Comparison of ENCODE assay signal across 8 cellular contexts in genomic region chr17:65013613-65014391, GRCh38. TPM values are rescaled to one million over a fixed set of nuclear protein-coding genes. Genes with fewer than 3 reads are reported as not detected.
DNase-seq lines count a peak whose midpoint lies in the region; ATAC-seq and TF ChIP-seq lines count a peak whose summit lies in the region.

No MANE protein-coding gene starts in this region.

- no peaks in the 10 kb centered on the region for H3K9me3 Mint-ChIP-seq in CD4-positive, alpha-beta memory T cell
- H3K9me3 Mint-ChIP-seq in activated naive CD8-positive, alpha-beta T cell treated with anti-CD3 and anti-CD28 coated beads, Interleukin-2, amount 50 U/mL, for 24 hours, result no peaks in the 10 kb centered on the region
- H3K9me3 Mint-ChIP-seq in mesothelial cell of epicardium, result no peaks in the 10 kb centered on the region

- no peaks in the 10 kb centered on the region for H3K9me3 ChIP-seq in CD4-positive, alpha-beta memory T cell (ENCODE audit: control insufficient read depth in 1 of 2, low read length in 2 of 2)

- peaks cover 55 to 91% (median 68%) of the 10 kb centered on the region in 4 donors for H3K4me1 Mint-ChIP-seq in CD4-positive, alpha-beta memory T cell
- H3K4me1 Mint-ChIP-seq in activated naive CD8-positive, alpha-beta T cell treated with anti-CD3 and anti-CD28 coated beads, Interleukin-2, amount 50 U/mL, for 24 hours, result peaks cover 71% of the 10 kb centered on the region
- peaks cover 30% of the 10 kb centered on the region for H3K4me1 Mint-ChIP-seq in mesothelial cell of epicardium

- intact Hi-C loops in CD4-positive, alpha-beta memory T cell (cut with micrococcal nuclease), result loop anchor here (2.0 kb wide), 1 partner anchor 15 kb away; no protein-coding TSS in a partner anchor

- H3K36me3 ChIP-seq in CD4-positive, alpha-beta memory T cell (ENCODE audit: insufficient read depth, low read length), result peaks cover 16% of the 10 kb centered on the region

- no peaks in the 10 kb centered on the region for H3K27me3 Mint-ChIP-seq in CD4-positive, alpha-beta memory T cell
- H3K27me3 Mint-ChIP-seq in activated naive CD8-positive, alpha-beta T cell treated with anti-CD3 and anti-CD28 coated beads, Interleukin-2, amount 50 U/mL, for 24 hours, result no peaks in the 10 kb centered on the region
- no peaks in the 10 kb centered on the region for H3K27me3 Mint-ChIP-seq in mesothelial cell of epicardium (ENCODE audit: low read depth)

- CTCF ChIA-PET in CD4-positive, alpha-beta memory T cell (lab: Charles Lee; ENCODE audit: partially characterized antibody), result no interaction called here

- no peak for TF ChIP-seq CTCF in mesothelial cell of epicardium (IDR thresholded peaks at IDR 0.05; ENCODE audit: unreplicated experiment)

- no peak overlapping the region for H3K27ac ChIP-seq in CD4-positive, alpha-beta memory T cell (ENCODE audit: low read depth, low read length)

- H3K4me1 ChIP-seq in CD4-positive, alpha-beta memory T cell (ENCODE audit: insufficient read depth, low read length), result peaks cover 43% of the 10 kb centered on the region

- peak; percentile 80 for ATAC-seq in activated naive CD8-positive, alpha-beta T cell treated with anti-CD3 and anti-CD28 coated beads, Interleukin-2, amount 50 U/mL, for 24 hours
- ATAC-seq in GM21786 (IDR thresholded peaks at IDR 0.05; ENCODE audit: unreplicated experiment), result no peak

- H3K36me3 Mint-ChIP-seq in CD4-positive, alpha-beta memory T cell, result peaks cover 43 to 77% of the 10 kb centered on the region in 2 donors
- peaks cover 65% of the 10 kb centered on the region for H3K36me3 Mint-ChIP-seq in activated naive CD8-positive, alpha-beta T cell treated with anti-CD3 and anti-CD28 coated beads, Interleukin-2, amount 50 U/mL, for 24 hours (ENCODE audit: low read depth)
- H3K36me3 Mint-ChIP-seq in mesothelial cell of epicardium, result peaks cover 29% of the 10 kb centered on the region

- no peaks in the 10 kb centered on the region for H3K27me3 ChIP-seq in CD4-positive, alpha-beta memory T cell (ENCODE audit: insufficient read depth, low read length)

- H3K27ac Mint-ChIP-seq in CD4-positive, alpha-beta memory T cell, result peak overlapping the region; percentile 26 to 91 (median 89)
- peak overlapping the region; percentile 61 for H3K27ac Mint-ChIP-seq in activated naive CD8-positive, alpha-beta T cell treated with anti-CD3 and anti-CD28 coated beads, Interleukin-2, amount 50 U/mL, for 24 hours
- H3K27ac Mint-ChIP-seq in mesothelial cell of epicardium, result peak overlapping the region; percentile 62

- peak; percentile 20 to 74 (median 35) for DNase-seq in CD4-positive, alpha-beta memory T cell
- DNase-seq in HT-29 (ENCODE audit: low spot score) (peak; percentile 51), mesothelial cell of epicardium (ENCODE audit: low spot score in 2 of 2, unreplicated experiment in 2 of 2) (no peak), NCI-H345 (lab: John Stamatoyannopoulos, UW) (no peak), NCI-H510A (lab: John Stamatoyannopoulos, UW) (no peak), retina (no peak)
- peak; percentile 36 for DNase-seq in activated naive CD8-positive, alpha-beta T cell treated with anti-CD3 and anti-CD28 coated beads, Interleukin-2, amount 50 U/mL, for 24 hours

- POLR2A ChIA-PET in CD4-positive, alpha-beta memory T cell (lab: Charles Lee; ENCODE audit: partially characterized antibody), result interaction anchor here (0.8 to 2.9 kb wide), 4 partner anchors 9 to 53 kb away, joined by 3 to 8 read pairs (median 3); no protein-coding TSS in a partner anchor

- H3K4me3 ChIP-seq in CD4-positive, alpha-beta memory T cell (ENCODE audit: low read length in 2 of 2), result no peak overlapping the region

- H3K4me3 Mint-ChIP-seq in CD4-positive, alpha-beta memory T cell, result peak overlapping the region in 6 of 8 donors; percentile 2 to 52 (median 26)
- H3K4me3 Mint-ChIP-seq in activated naive CD8-positive, alpha-beta T cell treated with anti-CD3 and anti-CD28 coated beads, Interleukin-2, amount 50 U/mL, for 24 hours, result peak overlapping the region; percentile 17
- H3K4me3 Mint-ChIP-seq in mesothelial cell of epicardium, result no peak overlapping the region

RNA-seq across cellular contexts. Expression of gene GNA13, which starts 42.7 kb away (rescaled TPM):
- 100 to 1,000 TPM; 102 to 107 TPM for total RNA-seq in CD4-positive, alpha-beta memory T cell
- 10 to 100 TPM; 47.9 to 54.8 TPM for polyA plus RNA-seq in CD4-positive, alpha-beta memory T cell
- total RNA-seq in HT-29 (2014; rRNA removed; shearing (Covaris generic)), result 12.0 and 12.5 TPM in 2 replicates
- total RNA-seq in mesothelial cell of epicardium, result 36.2 to 37.7 TPM (median 37.7 TPM) in 3 replicates

Comparison
In these comparisons a context has a peak if more than half of its experiments do, and no peak if none do; other contexts are left out.
1. DNase-seq: peak in CD4-positive, alpha-beta memory T cell (5 of 5), HT-29 (single experiment) and activated naive CD8-positive, alpha-beta T cell treated with anti-CD3 and anti-CD28 coated beads, Interleukin-2, amount 50 U/mL, for 24 hours (single experiment); none in mesothelial cell of epicardium (0 of 2), NCI-H345 (single experiment), NCI-H510A (single experiment) and retina (single experiment).
2. Peak in every context shown above with its lines, with median percentiles within 50 percentile points of each other: H3K27ac Mint-ChIP-seq.